In the genomic region with DNA sequence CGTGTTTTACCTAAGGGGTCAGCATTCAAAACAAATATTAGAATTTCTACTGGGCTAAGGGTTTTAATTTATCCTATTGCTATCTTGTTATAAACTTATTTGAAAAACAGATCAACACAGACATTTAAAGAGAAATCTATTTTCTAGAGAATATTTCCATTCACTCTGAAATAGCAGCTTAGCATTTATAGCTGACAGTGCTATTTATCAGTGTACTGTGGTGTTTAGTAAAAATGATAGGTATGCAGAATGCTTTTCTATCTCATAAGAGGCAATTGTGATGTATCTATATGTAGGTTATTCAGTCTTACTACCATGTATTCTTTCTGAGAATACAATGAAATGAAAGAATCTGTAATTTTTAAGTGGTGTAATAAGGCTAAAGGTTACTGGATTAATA, we compare ENCODE assay signal across 33 cellular contexts.
"Had no signal": no experiment of that assay in that cellular context is flagged by ENCODE, and none has a peak within 500 bp of the region (broad histone marks: within the 10 kb centered on the region; RNA-seq: fewer than 3 reads in every experiment).

No MANE protein-coding gene starts in this region.

- H3K27me3 Mint-ChIP-seq: naive thymus-derived CD8-positive, alpha-beta T cell; natural killer cell treated with Interleukin-12 subunit alpha and Interleukin-12 subunit beta and Interleukin-15 and Interleukin-18, amount 100 ng/mL, for 72 hours; progenitor cell of endocrine pancreas; stimulated activated memory B cell treated with anti-CD40 and anti-IgM and Interleukin-4, amounts not matched to agents 10 μg/mL and 1 μg/mL and 100 μg/mL, for 72 hours; stimulated activated naive CD8-positive, alpha-beta T cell treated with anti-CD3 and anti-CD28 coated beads, Interleukin-15, amount 100 ng/mL, for 72 hours; type B pancreatic cell had no signal

- H3K4me3 ChIP-seq: ovary, psoas muscle, skin epidermis, smooth muscle cell, spleen, suprapubic skin, testis, tibial artery, transverse colon, upper lobe of right lung, uterus had no signal

- H3K36me3 Mint-ChIP-seq: naive thymus-derived CD8-positive, alpha-beta T cell; stimulated activated memory B cell treated with anti-CD40 and anti-IgM and Interleukin-4, amounts not matched to agents 10 μg/mL and 1 μg/mL and 100 μg/mL, for 72 hours; type B pancreatic cell had no signal

- H3K27ac Mint-ChIP-seq: naive thymus-derived CD8-positive, alpha-beta T cell; natural killer cell treated with Interleukin-12 subunit alpha and Interleukin-12 subunit beta and Interleukin-15 and Interleukin-18, amount 100 ng/mL, for 72 hours; nephron progenitor cell; progenitor cell of endocrine pancreas; stimulated activated memory B cell treated with anti-CD40 and anti-IgM and Interleukin-4, amounts not matched to agents 10 μg/mL and 1 μg/mL and 100 μg/mL, for 72 hours; stimulated activated naive CD8-positive, alpha-beta T cell treated with anti-CD3 and anti-CD28 coated beads, Interleukin-15, amount 100 ng/mL, for 72 hours; type B pancreatic cell had no signal

- DNase-seq: naive thymus-derived CD8-positive, alpha-beta T cell; nephron progenitor cell; occipital lobe; ovary; posterior cingulate gyrus; psoas muscle; right cardiac atrium; spleen; stimulated activated CD4-positive, alpha-beta T cell treated with anti-CD3 and anti-CD28 coated beads, Interleukin-12 subunit alpha, Interleukin-12 subunit beta, amount 100 ng/mL, for 4 hours; stimulated activated CD4-positive, alpha-beta T cell treated with anti-CD3 and anti-CD28 coated beads, Interleukin-1b, Interleukin-23, amount 100 ng/mL, for 48 hours; stimulated activated CD4-positive, alpha-beta T cell treated with anti-CD3 and anti-CD28 coated beads, Interleukin-4, amount 100 ng/mL, for 1 hour; stimulated activated CD4-positive, alpha-beta T cell treated with anti-CD3 and anti-CD28 coated beads, Interleukin-4, amount 100 ng/mL, for 4 hours; stimulated activated CD8-positive, alpha-beta memory T cell treated with anti-CD3 and anti-CD28 coated beads, Interleukin-4, amount 100 ng/mL, for 48 hours; stimulated activated naive CD4-positive, alpha-beta T cell; stimulated activated naive CD8-positive, alpha-beta T cell treated with anti-CD3 and anti-CD28 coated beads, Interleukin-15, amount 100 ng/mL, for 72 hours; stimulated activated naive CD8-positive, alpha-beta T cell treated with anti-CD3 and anti-CD28 coated beads, Interleukin-15, Interleukin-2, amounts not matched to agents 100 U/mL and 50 U/mL, for 24 hours; substantia nigra; testis; tibial artery; transverse colon; upper lobe of right lung; uterus had no signal

- H3K9me3 ChIP-seq: ovary, psoas muscle, spleen, suprapubic skin, testis, tibial artery, transverse colon, upper lobe of right lung, uterus had no signal

- H3K4me1 ChIP-seq: parathyroid adenoma, psoas muscle, spleen, suprapubic skin, testis, tibial artery, transverse colon, upper lobe of right lung, uterus had no signal

- H3K4me2 ChIP-seq: smooth muscle cell had no signal

- H3K9me3 Mint-ChIP-seq: nephron progenitor cell, neural crest cell, type B pancreatic cell had no signal

- H2AFZ ChIP-seq: parathyroid adenoma had no signal

- H3K36me3 ChIP-seq: neutrophil, ovary, spleen, suprapubic skin, tibial artery, transverse colon, upper lobe of right lung, uterus had no signal

- H3K79me2 ChIP-seq: parathyroid adenoma had no signal

- H3K9ac ChIP-seq: parathyroid adenoma had no signal

- H3K4me1 Mint-ChIP-seq: naive thymus-derived CD8-positive, alpha-beta T cell; nephron progenitor cell; neural crest cell; stimulated activated memory B cell treated with anti-CD40 and anti-IgM and Interleukin-4, amounts not matched to agents 10 μg/mL and 1 μg/mL and 100 μg/mL, for 72 hours; stimulated activated naive CD8-positive, alpha-beta T cell treated with anti-CD3 and anti-CD28 coated beads, Interleukin-15, amount 100 ng/mL, for 72 hours had no signal

- H3K27ac ChIP-seq: neutrophil, ovary, parathyroid adenoma, psoas muscle, skin epidermis, spleen, suprapubic skin, testis, tibial artery, transverse colon, upper lobe of right lung, uterus had no signal

- H3K4me3 Mint-ChIP-seq: naive thymus-derived CD8-positive, alpha-beta T cell; natural killer cell treated with Interleukin-12 subunit alpha and Interleukin-12 subunit beta and Interleukin-15 and Interleukin-18, amount 100 ng/mL, for 72 hours; nephron progenitor cell; neural crest cell; stimulated activated memory B cell treated with anti-CD40 and anti-IgM and Interleukin-4, amounts not matched to agents 10 μg/mL and 1 μg/mL and 100 μg/mL, for 72 hours; stimulated activated naive CD8-positive, alpha-beta T cell treated with anti-CD3 and anti-CD28 coated beads, Interleukin-15, amount 100 ng/mL, for 72 hours; type B pancreatic cell had no signal

- ATAC-seq: naive thymus-derived CD8-positive, alpha-beta T cell; natural killer cell treated with Interleukin-12 subunit alpha and Interleukin-12 subunit beta and Interleukin-15 and Interleukin-18, amount 100 ng/mL, for 72 hours; psoas muscle; right cardiac atrium; sciatic nerve; stimulated activated memory B cell treated with anti-CD40 and anti-IgM and Interleukin-4, amounts not matched to agents 10 μg/mL and 1 μg/mL and 100 μg/mL, for 72 hours; stimulated activated naive CD8-positive, alpha-beta T cell treated with anti-CD3 and anti-CD28 coated beads, Interleukin-15, amount 100 ng/mL, for 72 hours; stimulated activated naive CD8-positive, alpha-beta T cell treated with anti-CD3 and anti-CD28 coated beads, Interleukin-15, Interleukin-2, amounts not matched to agents 100 U/mL and 50 U/mL, for 24 hours; upper lobe of right lung had no signal

- H3K27me3 ChIP-seq: neutrophil, ovary, spleen, suprapubic skin, testis, tibial artery, transverse colon, upper lobe of right lung, uterus had no signal
